1 cellular context compared by ENCODE assay signal in genomic region chr22:19714320-19715252, GRCh38.
TF ChIP-seq lines count a peak whose summit lies in the region.

Gene SEPTIN5 (plus strand): TSS chr22:19714503. CDS start chr22:19714589, 86 bp downstream.

TF ChIP-seq in HCT116, 20 proteins besides CTCF, POLR2A, EP300 and RAD21 (continued from another document):
- TF ChIP-seq ZFX (IDR thresholded peaks at IDR 0.05), result no peak
- no peak for TF ChIP-seq SP1 (IDR thresholded peaks at IDR 0.05; ENCODE audit: low read depth)
